In genomic region chr20:63483834-63484233, GRCh38 we compare ENCODE assay signal across 16 cellular contexts. TPM values are rescaled to one million over a fixed set of nuclear protein-coding genes. Genes with fewer than 3 reads are reported as not detected.
DNase-seq lines count a peak whose midpoint lies in the region; TF ChIP-seq lines count a peak whose summit lies in the region.
"Had no signal": no experiment of that assay in that cellular context is flagged by ENCODE, and none has a peak within 500 bp of the region (broad histone marks: within the 10 kb centered on the region; RNA-seq: fewer than 3 reads in every experiment).

No MANE protein-coding gene starts in this region.

- no peak overlapping the region for H3K4me3 ChIP-seq in choroid plexus epithelial cell (ENCODE audit: low read depth, low read length)
- H3K4me3 ChIP-seq: thyroid gland had no signal

- H3K4me1 Mint-ChIP-seq in activated CD4-positive, alpha-beta T cell treated with anti-CD3 and anti-CD28 coated beads, Interleukin-2, amount 10 ng/mL, durations not matched to agents 24 days and 14 days = peaks cover 1% of the 10 kb centered on the region

- no peak overlapping the region for H3K27ac Mint-ChIP-seq in activated CD4-positive, alpha-beta T cell treated with anti-CD3 and anti-CD28 coated beads, Interleukin-2, amount 10 ng/mL, durations not matched to agents 24 days and 14 days
- H3K27ac Mint-ChIP-seq: activated CD4-positive, alpha-beta T cell treated with anti-CD3 and anti-CD28 coated beads for 36 hours; T-cell had no signal

- peaks cover 19% of the 10 kb centered on the region for H3K27me3 Mint-ChIP-seq in activated CD4-positive, alpha-beta T cell treated with anti-CD3 and anti-CD28 coated beads, Interleukin-2, amount 10 ng/mL, durations not matched to agents 24 days and 14 days

- TF ChIP-seq EP300 in Ishikawa (IDR thresholded peaks at IDR 0.05; ENCODE audit: borderline replicate concordance) = no peak

- intact Hi-C loops in activated CD4-positive, alpha-beta T cell treated with anti-CD3 and anti-CD28 coated beads, Interleukin-2, amount 10 ng/mL, durations not matched to agents 24 days and 14 days (cut with micrococcal nuclease) = no loop called here

- no peaks in the 10 kb centered on the region for H3K36me3 Mint-ChIP-seq in activated CD4-positive, alpha-beta T cell treated with anti-CD3 and anti-CD28 coated beads, Interleukin-2, amount 10 ng/mL, durations not matched to agents 24 days and 14 days (ENCODE audit: low read depth)
- H3K36me3 Mint-ChIP-seq: T-cell had no signal

- peak; percentile 18 for TF ChIP-seq CTCF in choroid plexus epithelial cell (conservative IDR thresholded peaks at IDR 0.05; ENCODE audit: low read depth, low read length)

- H3K9me3 Mint-ChIP-seq in activated CD4-positive, alpha-beta T cell treated with anti-CD3 and anti-CD28 coated beads, Interleukin-2, amount 10 ng/mL, durations not matched to agents 24 days and 14 days = no peaks in the 10 kb centered on the region
- H3K9me3 Mint-ChIP-seq: T-cell had no signal

- peak; percentile 26; the same call in 1 of the 2 replicates for TF ChIP-seq RAD21 in Ishikawa (IDR thresholded peaks at IDR 0.05; ENCODE audit: low read depth)

- DNase-seq in NCI-H748 (lab: John Stamatoyannopoulos, UW; ENCODE audit: unreplicated experiment) (peak; percentile 13), NCI-H748 treated with DMSO at 0.1 percent for 48 hours (lab: John Stamatoyannopoulos, UW) (no peak), choroid plexus epithelial cell (ENCODE audit: low read depth) (no peak), retina (peak; percentile 9), CD1c-positive myeloid dendritic cell (ENCODE audit: extremely low spot score) (no peak)
- DNase-seq in activated naive CD4-positive, alpha-beta T cell treated with Interleukin-2 at 50 U/mL for 16 hours = no peak
- no peak for DNase-seq in activated CD4-positive, alpha-beta T cell treated with anti-CD3 and anti-CD28 coated beads, Interleukin-2, amount 10 ng/mL, durations not matched to agents 24 days and 14 days
- DNase-seq: DND-41, NCI-H2081 treated with DMSO at 0.1 percent for 48 hours, posterior cingulate gyrus, T-cell had no signal

- H3K4me3 Mint-ChIP-seq in activated CD4-positive, alpha-beta T cell treated with anti-CD3 and anti-CD28 coated beads, Interleukin-2, amount 10 ng/mL, durations not matched to agents 24 days and 14 days = no peak overlapping the region
- H3K4me3 Mint-ChIP-seq: activated CD4-positive, alpha-beta T cell treated with anti-CD3 and anti-CD28 coated beads for 36 hours; T-cell had no signal

TF ChIP-seq in Ishikawa, 13 proteins besides CTCF, POLR2A, EP300 and RAD21:
- no peak for TF ChIP-seq TEAD4 (IDR thresholded peaks at IDR 0.05)
- no peak for TF ChIP-seq EGR1 (IDR thresholded peaks at IDR 0.05)
- no peak for TF ChIP-seq YY1 (IDR thresholded peaks at IDR 0.05; ENCODE audit: low read depth)
- no peak for TF ChIP-seq REST (IDR thresholded peaks at IDR 0.05; ENCODE audit: low read depth)
- TF ChIP-seq CREB1 (IDR thresholded peaks at IDR 0.05; ENCODE audit: low read depth) = no peak
- no peak for TF ChIP-seq FOXM1 (IDR thresholded peaks at IDR 0.05; ENCODE audit: borderline replicate concordance, low read depth)
- no peak for TF ChIP-seq TCF12 (IDR thresholded peaks at IDR 0.05; ENCODE audit: low read depth)
- TF ChIP-seq TAF1 (IDR thresholded peaks at IDR 0.05; ENCODE audit: low read depth) = no peak
- no peak for TF ChIP-seq USF1 (IDR thresholded peaks at IDR 0.05)
- TF ChIP-seq CEBPB (IDR thresholded peaks at IDR 0.05) = no peak
- no peak for TF ChIP-seq ZBTB7A (IDR thresholded peaks at IDR 0.05; ENCODE audit: low read depth)
- no peak for TF ChIP-seq MAX (IDR thresholded peaks at IDR 0.05)
- TF ChIP-seq NFIC (IDR thresholded peaks at IDR 0.05) = no peak

RNA-seq across cellular contexts. Expression of gene KCNQ2, which starts 11.4 kb away (rescaled TPM):
- 0.26 TPM in 1 of 2 replicates, not detected in the other for total RNA-seq in activated CD4-positive, alpha-beta T cell treated with anti-CD3 and anti-CD28 coated beads, Interleukin-2, amount 10 ng/mL, durations not matched to agents 24 days and 14 days
- total RNA-seq: activated CD4-positive, alpha-beta T cell treated with anti-CD3 and anti-CD28 coated beads for 36 hours; fibroblast of lung; LHCN-M2 had no signal

RNA-seq across cellular contexts. Expression of gene EEF1A2, which starts 15.0 kb away (rescaled TPM):
- 0.28 and 0.66 TPM in 2 replicates for total RNA-seq in activated CD4-positive, alpha-beta T cell treated with anti-CD3 and anti-CD28 coated beads, Interleukin-2, amount 10 ng/mL, durations not matched to agents 24 days and 14 days

RNA-seq across cellular contexts. Expression of gene PPDPF, which starts 36.7 kb away (rescaled TPM):
- 125 and 130 TPM in 2 replicates for total RNA-seq in activated CD4-positive, alpha-beta T cell treated with anti-CD3 and anti-CD28 coated beads, Interleukin-2, amount 10 ng/mL, durations not matched to agents 24 days and 14 days

RNA-seq across cellular contexts. Expression of gene PTK6, which starts 53.3 kb away (rescaled TPM):
- total RNA-seq in activated CD4-positive, alpha-beta T cell treated with anti-CD3 and anti-CD28 coated beads, Interleukin-2, amount 10 ng/mL, durations not matched to agents 24 days and 14 days = 0.19 and 0.35 TPM in 2 replicates

Comparison
In these comparisons a context has a peak if more than half of its experiments do, and no peak if none do; other contexts are left out.
1. DNase-seq: peak in NCI-H748 (single experiment) and retina (single experiment); none in NCI-H748 treated with DMSO at 0.1 percent for 48 hours (single experiment), choroid plexus epithelial cell (single experiment), activated naive CD4-positive, alpha-beta T cell treated with Interleukin-2 at 50 U/mL for 16 hours (single experiment), CD1c-positive myeloid dendritic cell (single experiment) and activated CD4-positive, alpha-beta T cell treated with anti-CD3 and anti-CD28 coated beads, Interleukin-2, amount 10 ng/mL, durations not matched to agents 24 days and 14 days (single experiment).